Comparison of ENCODE assay signal across 1 cellular context in genomic region chr17:44220211-44221071, GRCh38.
TF ChIP-seq lines count a peak whose summit lies in the region.

No MANE protein-coding gene starts in this region.

TF ChIP-seq in Ishikawa, 13 proteins besides CTCF, POLR2A, EP300 and RAD21 (continued from another document):
- peak; percentile 9; the same call in 1 of the 2 replicates for TF ChIP-seq MAX (IDR thresholded peaks at IDR 0.05)
